Comparison of ENCODE assay signal across 10 cellular contexts in the genomic region with DNA sequence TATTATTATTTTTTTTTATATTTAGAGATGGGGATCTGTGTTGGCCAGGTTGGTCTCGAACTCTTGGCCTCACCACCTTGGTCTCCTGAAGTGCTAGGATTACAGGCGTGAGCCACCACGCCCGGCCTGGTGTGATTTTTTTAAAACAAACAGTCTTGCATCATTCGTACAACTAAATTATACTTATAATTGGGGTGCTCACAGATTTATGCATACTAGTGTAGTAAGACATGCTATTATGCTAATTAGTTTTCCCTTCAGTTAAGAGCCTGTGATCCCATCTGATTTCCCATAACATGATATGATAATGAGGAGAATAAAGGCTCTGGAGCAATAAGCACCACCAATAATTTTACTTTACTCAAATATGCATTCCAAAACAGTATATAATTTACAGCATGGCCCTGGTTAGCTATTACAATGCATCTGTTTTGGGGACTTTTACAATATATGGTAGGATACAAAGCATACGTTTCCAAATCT. TPM values are rescaled to one million over a fixed set of nuclear protein-coding genes. Genes with fewer than 3 reads are reported as not detected.
DNase-seq lines count a peak whose midpoint lies in the region; ATAC-seq lines count a peak whose summit lies in the region.
"Had no signal": no experiment of that assay in that cellular context is flagged by ENCODE, and none has a peak within 500 bp of the region (broad histone marks: within the 10 kb centered on the region; RNA-seq: fewer than 3 reads in every experiment).

No MANE protein-coding gene starts in this region.

- peak overlapping the region; percentile 81; the same call in 1 of the 2 replicates for H3K9ac ChIP-seq in HUES64 (ENCODE audit: low read depth, low read length)

- H3K4me1 ChIP-seq in ACC112 (ENCODE audit: control insufficient read depth, insufficient read depth, low read length, unreplicated experiment) (peaks cover 24% of the 10 kb centered on the region), HUES64 (ENCODE audit: insufficient read depth, low read length) (peaks cover 24% of the 10 kb centered on the region), muscle layer of duodenum (ENCODE audit: control insufficient read depth in 1 of 2, insufficient read depth in 2 of 2, low read length in 2 of 2) (peaks cover 0 to 18% of the 10 kb centered on the region in 2 donors)
- H3K4me1 ChIP-seq in effector memory CD4-positive, alpha-beta T cell (ENCODE audit: control insufficient read depth, insufficient read depth, low read length, poor library complexity, severe bottlenecking): no peaks in the 10 kb centered on the region

- H3K36me3 Mint-ChIP-seq in activated naive CD8-positive, alpha-beta T cell treated with anti-CD3 and anti-CD28 coated beads for 36 hours: peaks cover 2% of the 10 kb centered on the region
- H3K36me3 Mint-ChIP-seq: activated naive CD8-positive, alpha-beta T cell treated with anti-CD3 and anti-CD28 coated beads, Interleukin-2, amount 10 ng/mL, durations not matched to agents 7 days and 5 days had no signal

- no peaks in the 10 kb centered on the region for H3K27me3 Mint-ChIP-seq in activated naive CD8-positive, alpha-beta T cell treated with anti-CD3 and anti-CD28 coated beads for 36 hours
- H3K27me3 Mint-ChIP-seq: activated naive CD8-positive, alpha-beta T cell treated with anti-CD3 and anti-CD28 coated beads, Interleukin-2, amount 10 ng/mL, durations not matched to agents 7 days and 5 days had no signal

- H3K9me3 Mint-ChIP-seq in activated naive CD8-positive, alpha-beta T cell treated with anti-CD3 and anti-CD28 coated beads for 36 hours: no peaks in the 10 kb centered on the region
- H3K9me3 Mint-ChIP-seq: activated naive CD8-positive, alpha-beta T cell treated with anti-CD3 and anti-CD28 coated beads, Interleukin-2, amount 10 ng/mL, durations not matched to agents 7 days and 5 days had no signal

- ATAC-seq in GM18861 (IDR thresholded peaks at IDR 0.05; ENCODE audit: unreplicated experiment): no peak
- ATAC-seq in HG03025 (IDR thresholded peaks at IDR 0.05; ENCODE audit: low FRiP score, unreplicated experiment): no peak

- H3K4me1 Mint-ChIP-seq in activated naive CD8-positive, alpha-beta T cell treated with anti-CD3 and anti-CD28 coated beads for 36 hours: peaks cover 22% of the 10 kb centered on the region

- no peak for DNase-seq in caudate nucleus (lab: John Stamatoyannopoulos, UW)
- DNase-seq in effector memory CD4-positive, alpha-beta T cell: no peak
- DNase-seq in activated naive CD8-positive, alpha-beta T cell treated with anti-CD3 and anti-CD28 coated beads for 36 hours: no peak
- DNase-seq: activated naive CD8-positive, alpha-beta T cell treated with anti-CD3 and anti-CD28 coated beads, Interleukin-2, amount 10 ng/mL, durations not matched to agents 7 days and 5 days; T-helper 2 cell had no signal

- H3K79me2 ChIP-seq in ACC112 (ENCODE audit: control insufficient read depth, insufficient read depth, low read length, unreplicated experiment): peaks cover 57% of the 10 kb centered on the region

- H3K27ac ChIP-seq in ACC112 (ENCODE audit: low read depth, low read length) (peak overlapping the region; percentile 68), HUES64 (ENCODE audit: low read depth, low read length) (no peak overlapping the region), caudate nucleus (ENCODE audit: low read depth, low read length) (peak overlapping the region; percentile 96), muscle layer of duodenum (ENCODE audit: low read length) (peak overlapping the region; percentile 71)
- no peak overlapping the region for H3K27ac ChIP-seq in effector memory CD4-positive, alpha-beta T cell (ENCODE audit: insufficient read depth, low read length, poor library complexity, severe bottlenecking)

- H2AFZ ChIP-seq in ACC112 (ENCODE audit: low read length, unreplicated experiment): no peak overlapping the region

- no peak overlapping the region for H3K27ac Mint-ChIP-seq in activated naive CD8-positive, alpha-beta T cell treated with anti-CD3 and anti-CD28 coated beads for 36 hours
- H3K27ac Mint-ChIP-seq: activated naive CD8-positive, alpha-beta T cell treated with anti-CD3 and anti-CD28 coated beads, Interleukin-2, amount 10 ng/mL, durations not matched to agents 7 days and 5 days had no signal

- H3K4me3 ChIP-seq in ACC112 (ENCODE audit: low read depth, low read length) (peak overlapping the region; percentile 82), HUES64 (ENCODE audit: low read length) (peak overlapping the region; percentile 74), muscle layer of duodenum (ENCODE audit: low read depth in 1 of 2, low read length in 2 of 2) (peak overlapping the region; percentile 76 to 97)
- H3K4me3 ChIP-seq in effector memory CD4-positive, alpha-beta T cell (ENCODE audit: insufficient read depth, low read depth, low read length, poor library complexity, severe bottlenecking): no peak overlapping the region

- no peak overlapping the region for H3K4me3 Mint-ChIP-seq in activated naive CD8-positive, alpha-beta T cell treated with anti-CD3 and anti-CD28 coated beads for 36 hours
- H3K4me3 Mint-ChIP-seq: activated naive CD8-positive, alpha-beta T cell treated with anti-CD3 and anti-CD28 coated beads, Interleukin-2, amount 10 ng/mL, durations not matched to agents 7 days and 5 days had no signal

- WGBS in HUES64: 73% methylated on average over 4 of the region's 6 CpGs

- no peaks in the 10 kb centered on the region for H3K9me3 ChIP-seq in HUES64 (ENCODE audit: insufficient read depth, low read depth, low read length)
- no peaks in the 10 kb centered on the region for H3K9me3 ChIP-seq in muscle layer of duodenum (ENCODE audit: control insufficient read depth in 1 of 2, low read length in 2 of 2)
- H3K9me3 ChIP-seq in effector memory CD4-positive, alpha-beta T cell (ENCODE audit: control insufficient read depth, low read length): no peaks in the 10 kb centered on the region

- H3K36me3 ChIP-seq in ACC112 (ENCODE audit: insufficient read depth, low read length) (no peaks in the 10 kb centered on the region), HUES64 (ENCODE audit: insufficient read depth, low read length) (no peaks in the 10 kb centered on the region), muscle layer of duodenum (ENCODE audit: control insufficient read depth in 1 of 2, insufficient read depth in 2 of 2, low read length in 2 of 2) (peaks cover 0 to 4% of the 10 kb centered on the region in 2 donors)
- H3K36me3 ChIP-seq in effector memory CD4-positive, alpha-beta T cell (ENCODE audit: control insufficient read depth, insufficient read depth, low read length): no peaks in the 10 kb centered on the region

- H3K27me3 ChIP-seq in ACC112 (ENCODE audit: insufficient read depth, low read length) (no peaks in the 10 kb centered on the region), HUES64 (ENCODE audit: insufficient read depth, low read length) (no peaks in the 10 kb centered on the region), muscle layer of duodenum (ENCODE audit: low read depth, low read length) (no peaks in the 10 kb centered on the region)
- H3K27me3 ChIP-seq in effector memory CD4-positive, alpha-beta T cell (replicated peaks; ENCODE audit: control insufficient read depth, insufficient read depth, low read length, poor library complexity, severe bottlenecking): no peaks in the 10 kb centered on the region

RNA-seq across cellular contexts. Expression of gene NUDT3, which starts 1.9 kb away (rescaled TPM):
- polyA plus RNA-seq in HUES64 (2013, experiment 1 of 2): 16.7 TPM
- polyA plus RNA-seq in HUES64 (2013, experiment 2 of 2): 17.7 TPM
- total RNA-seq in activated naive CD8-positive, alpha-beta T cell treated with anti-CD3 and anti-CD28 coated beads for 36 hours: 10 to 100 TPM; 18.1 to 18.3 TPM

RNA-seq across cellular contexts. Expression of gene RPS10, which starts 35.3 kb away (rescaled TPM):
- polyA plus RNA-seq in HUES64 (2013, experiment 1 of 2): 2,257 TPM
- polyA plus RNA-seq in HUES64 (2013, experiment 2 of 2): 2,287 TPM
- total RNA-seq in activated naive CD8-positive, alpha-beta T cell treated with anti-CD3 and anti-CD28 coated beads for 36 hours: 1,000 to 10,000 TPM; 2,216 to 2,293 TPM

Comparison
In these comparisons a context has a peak if more than half of its experiments do, and no peak if none do; other contexts are left out.
1. H3K27ac ChIP-seq: peak in ACC112 (single experiment), caudate nucleus (single experiment) and muscle layer of duodenum (single experiment); none in HUES64 (single experiment) and effector memory CD4-positive, alpha-beta T cell (single experiment).